ENCODE assay signal across 20 cellular contexts in genomic region chr15:57353317-57353804, GRCh38. TPM values are rescaled to one million over a fixed set of nuclear protein-coding genes. Genes with fewer than 3 reads are reported as not detected.
DNase-seq lines count a peak whose midpoint lies in the region; ATAC-seq, FAIRE-seq and TF ChIP-seq lines count a peak whose summit lies in the region.
"Had no signal": no experiment of that assay in that cellular context is flagged by ENCODE, and none has a peak within 500 bp of the region (broad histone marks: within the 10 kb centered on the region; RNA-seq: fewer than 3 reads in every experiment).

No MANE protein-coding gene starts in this region.

- BruUV-seq in Caco-2 (replicated peaks; lab: Mats Ljungman, UMichigan) (no TSS peak), IMR-90 (replicated peaks; lab: Mats Ljungman, UMichigan) (no TSS peak)

- H4K5ac ChIP-seq in IMR-90 (ENCODE audit: low read depth, low read length) = no peak overlapping the region

- H3K4ac ChIP-seq in IMR-90 (ENCODE audit: low read depth, low read length) = no peak overlapping the region
- no peak overlapping the region for H3K4ac ChIP-seq in neuronal stem cell (ENCODE audit: low read length)

- no peak for FAIRE-seq in kidney (lab: Jason Lieb, UNC)
- FAIRE-seq: A204.1, HTR-8/SVneo had no signal

- H3K9me3 ChIP-seq in Caco-2 (no peaks in the 10 kb centered on the region), IMR-90 (ENCODE audit: control insufficient read depth, insufficient read depth, low read length) (no peaks in the 10 kb centered on the region), kidney (ENCODE audit: control insufficient read depth in 1 of 2, low read length in 2 of 2) (no peaks in the 10 kb centered on the region), neuronal stem cell (replicated peaks in 1 of 2; ENCODE audit: control insufficient read depth in 2 of 2, insufficient read depth in 1 of 2, low read depth in 1 of 2, low read length in 2 of 2) (peaks cover 2 to 3% of the 10 kb centered on the region in 2 donors)
- H3K9me3 ChIP-seq: BE2C, HAP-1, MG63 had no signal

- H2BK15ac ChIP-seq in IMR-90 (ENCODE audit: low read depth, low read length) (no peak overlapping the region), neuronal stem cell (ENCODE audit: low read length) (no peak overlapping the region)

- H4K8ac ChIP-seq in IMR-90 (ENCODE audit: low read depth in 2 of 2, low read length in 2 of 2) (no peak overlapping the region), neuronal stem cell (ENCODE audit: low read depth, low read length) (no peak overlapping the region)

- 60% methylated on average over 4 of the region's 10 CpGs; no CpG with 5 or more reads in 1 of the 2 experiments for WGBS in IMR-90 (ENCODE audit: extremely low coverage in 2 of 2, insufficient read length in 1 of 2), 2 experiments
- no CpG with 5 or more reads among the region's 10 CpGs for WGBS in neuronal stem cell (ENCODE audit: extremely low coverage in 2 of 2, insufficient read length in 2 of 2, insufficient replicate concordance in 1 of 2), 2 donors

- DNase-seq in Caco-2 (no peak), IMR-90 (no peak), kidney (no peak), neuronal stem cell (ENCODE audit: low spot score) (no peak), T-helper 1 cell (no peak), posterior vena cava (ENCODE audit: low spot score) (no peak), SIG-M5 treated with dmso at 0.1 percent for 504 hours (lab: John Stamatoyannopoulos, UW; ENCODE audit: unreplicated experiment) (no peak)
- DNase-seq: BE2C; CD4-positive, alpha-beta T cell; Kasumi-1; MG63; NCI-H1092; NCI-H2107; NCI-H510A; SHP77 had no signal

- H3K79me1 ChIP-seq in IMR-90 (ENCODE audit: low read depth in 1 of 2, low read length in 2 of 2) = no peaks in the 10 kb centered on the region
- no peaks in the 10 kb centered on the region for H3K79me1 ChIP-seq in neuronal stem cell (ENCODE audit: low read depth, low read length)

- no peaks in the 10 kb centered on the region for H3K9me3 Mint-ChIP-seq in Caco-2 (ENCODE audit: unreplicated experiment)
- H3K9me3 Mint-ChIP-seq: CD4-positive, alpha-beta T cell had no signal

- H3K27ac Mint-ChIP-seq in Caco-2 (ENCODE audit: unreplicated experiment) = peak overlapping the region; percentile 45
- H3K27ac Mint-ChIP-seq: CD4-positive, alpha-beta T cell had no signal

- no peak overlapping the region for H3K18ac ChIP-seq in IMR-90 (ENCODE audit: low read depth, low read length)
- no peak overlapping the region for H3K18ac ChIP-seq in neuronal stem cell (ENCODE audit: low read length)

- no peak for ATAC-seq in IMR-90 (ENCODE audit: low read depth)
- ATAC-seq in GM19023 (IDR thresholded peaks at IDR 0.05; ENCODE audit: unreplicated experiment) = no peak
- ATAC-seq: SK-N-SH treated with all-trans-retinoic acid at 6 μM for 48 hours had no signal

- TF ChIP-seq RAD21 in IMR-90 (IDR thresholded peaks at IDR 0.05; ENCODE audit: low read length) = no peak

- H3K9me1 ChIP-seq in IMR-90 (ENCODE audit: insufficient read depth, low read length) = 0 out of 2 replicates have a peak, but pooled peaks cover 2% of the 10 kb centered on the region

- TF ChIP-seq CTCF in Caco-2 (IDR thresholded peaks at IDR 0.05; ENCODE audit: insufficient read depth in 1 of 2, low read depth in 1 of 2, low read length in 1 of 2, severe bottlenecking in 1 of 2, unreplicated experiment in 1 of 2) = no peak
- TF ChIP-seq CTCF in IMR-90 (conservative IDR thresholded peaks at IDR 0.05; ENCODE audit: low read depth, low read length) = no peak
- no peak for TF ChIP-seq CTCF in kidney (IDR thresholded peaks at IDR 0.05; ENCODE audit: borderline replicate concordance, extremely low read depth, insufficient read depth)

- no peak overlapping the region for H3K56ac ChIP-seq in IMR-90 (ENCODE audit: extremely low read depth, insufficient read depth, low read length)

- H2AK5ac ChIP-seq in IMR-90 (ENCODE audit: low read depth, low read length) = no peak overlapping the region
- peak overlapping the region; percentile 16 for H2AK5ac ChIP-seq in neuronal stem cell (ENCODE audit: low read depth, low read length)

- CTCF ChIA-PET in Caco-2 (lab: Charles Lee) (interaction anchor here (1.3 to 2.1 kb wide), 2 partner anchors 24 to 174 kb away, joined by 4 to 6 read pairs; partner anchors contain the start of gene CGNL1), IMR-90 (lab: Yijun Ruan, JAX) (no interaction called here)

- no peak overlapping the region for H3K23ac ChIP-seq in IMR-90 (ENCODE audit: low read depth, low read length)
- no peak overlapping the region for H3K23ac ChIP-seq in neuronal stem cell (ENCODE audit: low read depth, low read length, poor library complexity)

- H3K27ac ChIP-seq in IMR-90 (ENCODE audit: insufficient read depth, low read length) (no peak overlapping the region), kidney (ENCODE audit: low read depth in 2 of 2, low read length in 2 of 2) (peak overlapping the region; percentile 87 to 89), neuronal stem cell (replicated peaks; ENCODE audit: low read length) (no peak overlapping the region)

- H3K36me3 Mint-ChIP-seq in Caco-2 (ENCODE audit: insufficient read depth, unreplicated experiment) = no peaks in the 10 kb centered on the region

- intact Hi-C loops in Caco-2 (cut with micrococcal nuclease; ENCODE audit: unreplicated experiment) (no loop called here), IMR-90 (cut with micrococcal nuclease) (no loop called here), kidney (cut with DNase I) (no loop called here), posterior vena cava (cut with DNase I) (no loop called here)

- dilution Hi-C loops in IMR-90 (cut with HindIII; ENCODE audit: low sequenced_read_pairs, unreplicated experiment) = no loop called here

- H3K4me1 Mint-ChIP-seq in Caco-2 (ENCODE audit: low read depth, unreplicated experiment) = no peaks in the 10 kb centered on the region

- no peak overlapping the region for H3K4me2 ChIP-seq in IMR-90 (ENCODE audit: low read depth, low read length)
- H3K4me2 ChIP-seq in neuronal stem cell (ENCODE audit: insufficient read depth, low read length, poor library complexity, severe bottlenecking) = no peak overlapping the region

- no peak overlapping the region for H2BK12ac ChIP-seq in neuronal stem cell (ENCODE audit: low read length)

- H2AFZ ChIP-seq in IMR-90 (replicated peaks; ENCODE audit: low read length, poor library complexity) = peak overlapping the region; percentile 24
- peak overlapping the region; percentile 36 for H2AFZ ChIP-seq in neuronal stem cell (ENCODE audit: low read length)

- H3K27me3 ChIP-seq in Caco-2 (replicated peaks; ENCODE audit: control insufficient read depth, insufficient read depth, low read length) = no peaks in the 10 kb centered on the region
- peaks cover 7% of the 10 kb centered on the region; the same call in 1 of the 2 replicates for H3K27me3 ChIP-seq in IMR-90 (ENCODE audit: control insufficient read depth, insufficient read depth, low read length)
- H3K27me3 ChIP-seq in neuronal stem cell (ENCODE audit: control insufficient read depth in 3 of 3, insufficient read depth in 3 of 3, low read depth in 1 of 3, low read length in 3 of 3) = no peaks in the 10 kb centered on the region
- H3K27me3 ChIP-seq: BE2C, MG63 had no signal

- H3K27me3 Mint-ChIP-seq in Caco-2 (ENCODE audit: insufficient read depth, unreplicated experiment) = no peaks in the 10 kb centered on the region

- TF ChIP-seq POLR2A in IMR-90 (IDR thresholded peaks at IDR 0.05; ENCODE audit: low read depth, low read length) = no peak

- H2BK20ac ChIP-seq in IMR-90 (ENCODE audit: low read depth, low read length) = no peak overlapping the region

- H4K20me1 ChIP-seq in IMR-90 (ENCODE audit: insufficient read depth, low read length) = no peaks in the 10 kb centered on the region

- peaks cover 19% of the 10 kb centered on the region for H3K4me1 ChIP-seq in Caco-2
- no peaks in the 10 kb centered on the region for H3K4me1 ChIP-seq in IMR-90 (ENCODE audit: control insufficient read depth, insufficient read depth, low read length)
- H3K4me1 ChIP-seq in kidney (ENCODE audit: control insufficient read depth in 1 of 2, insufficient read depth in 1 of 2, low read depth in 1 of 2, low read length in 2 of 2) = peaks cover 17 to 31% of the 10 kb centered on the region in 2 donors
- H3K4me1 ChIP-seq in neuronal stem cell (ENCODE audit: control insufficient read depth in 2 of 2, insufficient read depth in 1 of 2, low read depth in 1 of 2, low read length in 2 of 2) = peaks cover 5 to 18% of the 10 kb centered on the region in 2 donors
- H3K4me1 ChIP-seq: BE2C had no signal

- H4K91ac ChIP-seq in IMR-90 (ENCODE audit: insufficient read depth, low read depth, low read length) = no peak overlapping the region
- H4K91ac ChIP-seq in neuronal stem cell (ENCODE audit: low read depth, low read length, poor library complexity) = no peak overlapping the region

- POLR2A ChIA-PET in Caco-2 (lab: Charles Lee) (no interaction called here), IMR-90 (lab: Charles Lee; ENCODE audit: unreplicated experiment) (no interaction called here)

- no peak overlapping the region for H2BK120ac ChIP-seq in IMR-90 (ENCODE audit: low read depth, low read length)
- H2BK120ac ChIP-seq in neuronal stem cell (ENCODE audit: low read depth, low read length) = no peak overlapping the region

- H3K4me3 ChIP-seq in Caco-2 (ENCODE audit: low read depth, low read length) (no peak overlapping the region), IMR-90 (ENCODE audit: insufficient read depth, low read depth, low read length) (no peak overlapping the region), kidney (ENCODE audit: low read length in 2 of 2) (no peak overlapping the region), neuronal stem cell (ENCODE audit: low read length in 2 of 2) (no peak overlapping the region)
- H3K4me3 ChIP-seq: HAP-1, MG63 had no signal

- H3K36me3 ChIP-seq in Caco-2 (ENCODE audit: control insufficient read depth, insufficient read depth, low read length) = no peaks in the 10 kb centered on the region
- no peaks in the 10 kb centered on the region for H3K36me3 ChIP-seq in IMR-90 (ENCODE audit: control insufficient read depth, insufficient read depth, low read length)
- H3K36me3 ChIP-seq in kidney (ENCODE audit: control insufficient read depth in 1 of 2, insufficient read depth in 2 of 2, low read length in 2 of 2) = no peaks in the 10 kb centered on the region
- H3K36me3 ChIP-seq in neuronal stem cell (replicated peaks in 1 of 2; ENCODE audit: control insufficient read depth in 2 of 2, insufficient read depth in 2 of 2, low read length in 2 of 2) = no peaks in the 10 kb centered on the region
- H3K36me3 ChIP-seq: BE2C, HAP-1, MG63 had no signal

- H3K14ac ChIP-seq in IMR-90 (replicated peaks; ENCODE audit: low read depth, low read length) (no peak overlapping the region), neuronal stem cell (ENCODE audit: low read length) (no peak overlapping the region)

- H2BK5ac ChIP-seq in IMR-90 (ENCODE audit: low read depth, low read length, poor library complexity, severe bottlenecking) (no peak overlapping the region), neuronal stem cell (ENCODE audit: low read length) (no peak overlapping the region)

- in situ Hi-C loops in IMR-90 (cut with MboI; ENCODE audit: low sequenced_read_pairs) = no loop called here

- H3K4me3 Mint-ChIP-seq in Caco-2 (ENCODE audit: unreplicated experiment) = no peak overlapping the region
- H3K4me3 Mint-ChIP-seq: CD4-positive, alpha-beta T cell had no signal

- H3K9ac ChIP-seq in IMR-90 (ENCODE audit: low read depth, low read length) (no peak overlapping the region), kidney (ENCODE audit: low read length in 2 of 2) (peak overlapping the region in 1 of 2 donors; percentile 73), neuronal stem cell (ENCODE audit: low read depth, low read length, poor library complexity) (no peak overlapping the region)

- no peak overlapping the region for H2AK9ac ChIP-seq in IMR-90 (replicated peaks; ENCODE audit: low read depth, low read length, poor library complexity)

RNA-seq across cellular contexts. Expression of gene CGNL1, which starts 22.9 kb away (rescaled TPM):
- total RNA-seq in Caco-2 (2022) (8.3 and 9.4 TPM in 2 replicates), IMR-90 (2012; rRNA removed) (under 0.01 and 0.18 TPM in 2 replicates), kidney (81.5 TPM), posterior vena cava (10 to 100 TPM; 20.0 to 24.4 TPM)
- polyA plus RNA-seq in IMR-90 (2012; rRNA removed) (0.03 and 0.07 TPM in 2 replicates), kidney (ENCODE audit: insufficient read depth, low read depth, low replicate concordance) (62.0 TPM)
- 0.02 TPM in 2 replicates for polyA plus RNA-seq in IMR-90 (2012; cell fraction: cytosol; rRNA removed)
- polyA plus RNA-seq in IMR-90 (2012; cell fraction: nucleus; rRNA removed; ENCODE audit: low replicate concordance) = 0.05 and 0.09 TPM in 2 replicates
- polyA plus RNA-seq in neuronal stem cell (2013, experiment 1 of 2) = 2.3 TPM
- 2.3 TPM for polyA plus RNA-seq in neuronal stem cell (2013, experiment 2 of 2)
- total RNA-seq: CD4-positive, alpha-beta T cell had no signal

Comparison
In these comparisons a context has a peak if more than half of its experiments do, and no peak if none do; other contexts are left out.
1. H3K27ac ChIP-seq: peak in kidney (2 of 2); none in IMR-90 (single experiment) and neuronal stem cell (single experiment).